In the genomic region with DNA sequence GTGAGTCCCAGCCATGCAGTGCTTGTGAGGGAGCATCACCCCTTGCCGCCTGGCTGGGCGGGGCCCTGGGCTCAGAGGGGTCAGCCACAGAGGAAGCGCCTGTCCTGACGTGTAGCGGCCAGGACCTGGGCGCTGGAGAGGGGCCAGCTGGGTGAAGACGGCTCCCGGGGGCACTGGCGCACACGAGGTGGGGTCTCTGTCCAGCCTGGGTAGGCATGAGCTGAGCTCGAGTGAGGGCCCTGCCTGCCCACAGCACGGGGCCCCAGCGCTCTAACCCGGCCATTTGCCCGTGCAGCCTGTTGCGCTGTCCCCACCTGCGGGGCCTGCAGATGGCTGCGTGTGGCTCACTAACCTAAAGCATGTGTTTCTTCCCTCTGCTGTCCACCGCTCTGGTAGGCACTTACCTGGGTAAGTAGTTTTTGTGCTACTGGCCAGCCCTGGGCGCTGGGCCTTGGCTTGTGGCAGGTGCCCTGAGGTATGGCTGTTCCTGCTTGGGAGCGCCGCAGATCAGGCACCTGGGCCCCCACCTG, we compare ENCODE assay signal across 27 cellular contexts. TPM values are rescaled to one million over a fixed set of nuclear protein-coding genes. Genes with fewer than 3 reads are reported as not detected.
A peak's percentile ranks its signal among the peaks of the same experiment; 100 is the strongest.
DNase-seq lines count a peak whose midpoint lies in the region; ATAC-seq, FAIRE-seq and TF ChIP-seq lines count a peak whose summit lies in the region.
"Had no signal": no experiment of that assay in that cellular context is flagged by ENCODE, and none has a peak within 500 bp of the region (broad histone marks: within the 10 kb centered on the region; RNA-seq: fewer than 3 reads in every experiment).

No MANE protein-coding gene starts in this region.

- ATAC-seq in HepG2 = no peak
- ATAC-seq in right lobe of liver = no peak
- ATAC-seq in GM18870 (IDR thresholded peaks at IDR 0.05; ENCODE audit: unreplicated experiment) = no peak
- ATAC-seq: activated CD8-positive, alpha-beta T cell treated with anti-CD3 and anti-CD28 coated beads for 36 hours; activated naive CD4-positive, alpha-beta T cell treated with anti-CD3 and anti-CD28 coated beads, Interleukin-2, amount 50 U/mL, for 72 hours; stimulated activated naive CD8-positive, alpha-beta T cell treated with anti-CD3 and anti-CD28 coated beads, Interleukin-15, Interleukin-2, amounts not matched to agents 100 U/mL and 50 U/mL, for 24 hours had no signal

- H3K36me3 ChIP-seq in HepG2 (replicated peaks in 1 of 2; ENCODE audit: control insufficient read depth in 1 of 2, insufficient read depth in 2 of 2, low read length in 2 of 2) = peaks cover 12 to 26% of the 10 kb centered on the region in 2 experiments; a peak in 4 of 5 replicates
- peaks cover 0 to 24% (median 2%) of the 10 kb centered on the region in 4 donors for H3K36me3 ChIP-seq in right lobe of liver
- peaks cover 0 to 15% of the 10 kb centered on the region in 2 donors for H3K36me3 ChIP-seq in prostate gland
- no peaks in the 10 kb centered on the region for H3K36me3 ChIP-seq in CD8-positive, alpha-beta memory T cell (ENCODE audit: insufficient read depth, low read length)
- H3K36me3 ChIP-seq: neural progenitor cell had no signal

- H3K27ac ChIP-seq in HepG2 (ENCODE audit: extremely low read length, insufficient read depth, low read length) = no peak overlapping the region
- peak overlapping the region in 1 of 3 donors; percentile 55 for H3K27ac ChIP-seq in right lobe of liver
- peak overlapping the region; percentile 51 to 71 for H3K27ac ChIP-seq in prostate gland
- no peak overlapping the region for H3K27ac ChIP-seq in CD8-positive, alpha-beta memory T cell (ENCODE audit: low read depth, low read length)
- H3K27ac ChIP-seq: neural progenitor cell, SJSA1, transverse colon had no signal

- H3K9ac ChIP-seq in HepG2 (ENCODE audit: insufficient read depth, low read depth, low read length) = no peak overlapping the region
- H3K9ac ChIP-seq: neural progenitor cell had no signal

- no TSS peak for BruUV-seq in HepG2 (replicated peaks; lab: Mats Ljungman, UMichigan)

- H3K27me3 Mint-ChIP-seq in CD8-positive, alpha-beta memory T cell = no peaks in the 10 kb centered on the region
- H3K27me3 Mint-ChIP-seq: activated CD8-positive, alpha-beta T cell treated with anti-CD3 and anti-CD28 coated beads for 36 hours had no signal

- H3K4me1 ChIP-seq in HepG2 (ENCODE audit: insufficient read depth, low read length) (0 out of 2 replicates have a peak, but pooled peaks cover 5% of the 10 kb centered on the region), right lobe of liver (peaks cover 0 to 22% (median 3%) of the 10 kb centered on the region in 4 donors), prostate gland (replicated peaks) (peaks cover 37% of the 10 kb centered on the region)
- H3K4me1 ChIP-seq in CD8-positive, alpha-beta memory T cell (ENCODE audit: insufficient read depth, low read length) = no peaks in the 10 kb centered on the region

- H3K9me3 ChIP-seq in HepG2 (ENCODE audit: low read length) (no peaks in the 10 kb centered on the region), right lobe of liver (no peaks in the 10 kb centered on the region), prostate gland (no peaks in the 10 kb centered on the region)
- H3K9me3 ChIP-seq in CD8-positive, alpha-beta memory T cell (ENCODE audit: low read length) = no peaks in the 10 kb centered on the region
- H3K9me3 ChIP-seq: SJSA1, transverse colon had no signal

- in situ Hi-C loops in HepG2 (cut with HindIII; ENCODE audit: extremely low pct_ligation_motif_present, low pct_unique_long_range_greater_than_20kb) = no loop called here

- H3K27me3 ChIP-seq in HepG2 (ENCODE audit: control insufficient read depth in 1 of 2, insufficient read depth in 2 of 2, low read length in 2 of 2) = no peaks in the 10 kb centered on the region
- no peaks in the 10 kb centered on the region for H3K27me3 ChIP-seq in right lobe of liver
- no peaks in the 10 kb centered on the region for H3K27me3 ChIP-seq in prostate gland (replicated peaks; ENCODE audit: insufficient read depth)
- no peaks in the 10 kb centered on the region for H3K27me3 ChIP-seq in CD8-positive, alpha-beta memory T cell (ENCODE audit: insufficient read depth, low read length, poor library complexity, severe bottlenecking)
- H3K27me3 ChIP-seq: neural progenitor cell, SJSA1, transverse colon had no signal

- no peak overlapping the region for H3K4me2 ChIP-seq in HepG2 (ENCODE audit: low read depth, low read length)
- H3K4me2 ChIP-seq: neural progenitor cell had no signal

- CTCF ChIA-PET in HepG2 (lab: Yijun Ruan, JAX; ENCODE audit: low intra/inter-chr PET ratio, low total read pairs) = no interaction called here
- CTCF ChIA-PET in CD8-positive, alpha-beta memory T cell (lab: Charles Lee) = interaction anchor here (1.2 to 1.8 kb wide), 4 partner anchors 13 to 60 kb away, joined by 3 to 8 read pairs (median 4); no protein-coding TSS in a partner anchor

- no peaks in the 10 kb centered on the region for H3K9me3 Mint-ChIP-seq in CD8-positive, alpha-beta memory T cell
- H3K9me3 Mint-ChIP-seq: activated CD8-positive, alpha-beta T cell treated with anti-CD3 and anti-CD28 coated beads for 36 hours; activated naive CD4-positive, alpha-beta T cell treated with anti-CD3 and anti-CD28 coated beads, Interleukin-2, amount 50 U/mL, for 72 hours; neural progenitor cell; T-helper 1 cell treated with Interleukin-12 subunit alpha and Interleukin-12 subunit beta and Interleukin-4 antibody, amounts not matched to agents 30 μg/mL and 1 μg/mL, for 36 hours had no signal

- intact Hi-C loops in HepG2 (cut with micrococcal nuclease; ENCODE audit: unreplicated experiment) = no loop called here
- intact Hi-C loops in right lobe of liver (cut with DNase I) = no loop called here
- intact Hi-C loops in prostate gland (cut with DNase I) = no loop called here

- WGBS in HepG2 (ENCODE audit: low lambda C conversion rate) = 100% methylated on average over 3 of the region's 22 CpGs
- WGBS in right lobe of liver (ENCODE audit: insufficient coverage, low coverage, low lambda C conversion rate, missing lambda C conversion rate) = 100% methylated on average over 2 of the region's 22 CpGs
- 65% methylated on average over 14 of the region's 22 CpGs for WGBS in prostate gland

- no peak overlapping the region for H3K27ac Mint-ChIP-seq in CD8-positive, alpha-beta memory T cell
- H3K27ac Mint-ChIP-seq: activated CD8-positive, alpha-beta T cell treated with anti-CD3 and anti-CD28 coated beads for 36 hours; activated naive CD4-positive, alpha-beta T cell treated with anti-CD3 and anti-CD28 coated beads, Interleukin-2, amount 50 U/mL, for 72 hours; neural progenitor cell; T-helper 1 cell treated with Interleukin-12 subunit alpha and Interleukin-12 subunit beta and Interleukin-4 antibody, amounts not matched to agents 30 μg/mL and 1 μg/mL, for 36 hours had no signal

- no peak overlapping the region for H3K4me3 Mint-ChIP-seq in CD8-positive, alpha-beta memory T cell
- H3K4me3 Mint-ChIP-seq: activated CD8-positive, alpha-beta T cell treated with anti-CD3 and anti-CD28 coated beads for 36 hours; neural progenitor cell; T-helper 1 cell treated with Interleukin-12 subunit alpha and Interleukin-12 subunit beta and Interleukin-4 antibody, amounts not matched to agents 30 μg/mL and 1 μg/mL, for 36 hours had no signal

- TF ChIP-seq EP300 in HepG2 (IDR thresholded peaks at IDR 0.05; ENCODE audit: low read depth in 2 of 2, low read length in 2 of 2) (no peak), HepG2 (CRISPR knock-in tag; IDR thresholded peaks at IDR 0.05; ENCODE audit: borderline replicate concordance) (no peak)

- no peaks in the 10 kb centered on the region for H3K79me2 ChIP-seq in HepG2 (ENCODE audit: insufficient read depth, low read length)

- no peaks in the 10 kb centered on the region for H4K20me1 ChIP-seq in HepG2 (ENCODE audit: insufficient read depth, low read length)

- H3K4me1 Mint-ChIP-seq in CD8-positive, alpha-beta memory T cell = no peaks in the 10 kb centered on the region

- DNase-seq in HepG2 (ENCODE audit: low spot score) = no peak
- no peak for DNase-seq in right lobe of liver
- peak; percentile 88 for DNase-seq in cerebellum (ENCODE audit: low spot score)
- DNase-seq in prostate gland (ENCODE audit: low spot score) = no peak
- DNase-seq in CD8-positive, alpha-beta memory T cell = no peak
- DNase-seq in NK-92 treated with Interleukin-12 subunit alpha and Interleukin-12 subunit beta, amount 100 ng/mL, for 24 hours (lab: John Stamatoyannopoulos, UW) = no peak
- no peak for DNase-seq in germinal center (ENCODE audit: low spot score)
- DNase-seq: ACHN; activated CD4-positive, CD25-positive, alpha-beta regulatory T cell treated with anti-CD3 and anti-CD28 coated beads, Interleukin-2, amount 50 U/mL, for 72 hours; activated CD8-positive, alpha-beta T cell treated with anti-CD3 and anti-CD28 coated beads for 36 hours; DND-41; H7; kidney glomerular epithelial cell; mesenchymal stem cell; NCI-H1092; NCI-H1930; NCI-H526 treated with DMSO at 0.1 percent for 48 hours; posterior cingulate gyrus; stimulated activated naive CD8-positive, alpha-beta T cell treated with anti-CD3 and anti-CD28 coated beads, Interleukin-15, Interleukin-2, amounts not matched to agents 100 U/mL and 50 U/mL, for 24 hours; transverse colon had no signal

- TF ChIP-seq POLR2A in HepG2 (IDR thresholded peaks at IDR 0.05; ENCODE audit: insufficient read depth in 1 of 2, low read depth in 2 of 2, low read length in 2 of 2) (no peak), right lobe of liver (IDR thresholded peaks at IDR 0.05) (no peak), prostate gland (IDR thresholded peaks at IDR 0.05) (no peak)

- H3K36me3 Mint-ChIP-seq in CD8-positive, alpha-beta memory T cell = peaks cover 0 to 26% (median 0%) of the 10 kb centered on the region in 3 donors

- FAIRE-seq in HepG2 (lab: Jason Lieb, UNC) = no peak
- FAIRE-seq: GM18507, RCC 7860 had no signal

- POLR2A ChIA-PET in HepG2 (lab: Yijun Ruan, JAX) = no interaction called here
- POLR2A ChIA-PET in CD8-positive, alpha-beta memory T cell (lab: Charles Lee) = no interaction called here

- H3K4me3 ChIP-seq in HepG2 (replicated peaks in 1 of 3; ENCODE audit: insufficient read depth in 1 of 3, low read depth in 2 of 3, low read length in 3 of 3) (no peak overlapping the region), right lobe of liver (no peak overlapping the region), prostate gland (no peak overlapping the region)
- no peak overlapping the region for H3K4me3 ChIP-seq in CD8-positive, alpha-beta memory T cell (ENCODE audit: low read length)
- H3K4me3 ChIP-seq: neural progenitor cell, SJSA1, transverse colon had no signal

- TF ChIP-seq CTCF in HepG2 (CRISPR knock-in tag; IDR thresholded peaks at IDR 0.05) (no peak), right lobe of liver (IDR thresholded peaks at IDR 0.05) (no peak), prostate gland (IDR thresholded peaks at IDR 0.05) (no peak)

- H2AFZ ChIP-seq in HepG2 (ENCODE audit: low read length) = no peak overlapping the region
- H2AFZ ChIP-seq: neural progenitor cell had no signal

- no peak for TF ChIP-seq RAD21 in HepG2 (CRISPR knock-in tag; IDR thresholded peaks at IDR 0.05)

RNA-seq across cellular contexts. Expression of a gene that starts 6.6 kb away (rescaled TPM):
- total RNA-seq in HepG2 (2016; rRNA removed; fragmentation: Illumina TruSeq; extraction: Trizol) (32.1 and 37.9 TPM in 2 replicates), right lobe of liver (10 to 100 TPM; 11.2 to 50.0 (median 27.5) TPM), cerebellum (49.7 TPM), prostate gland (100 to 1,000 TPM in 1 of 2 donors, 10 to 100 TPM in 1; 86.7 to 134 TPM)
- total RNA-seq in HepG2 (2016; cell fraction: cytosol; rRNA removed; fragmentation: Illumina TruSeq; extraction: Trizol; ENCODE audit: low read depth) = 22.2 and 30.3 TPM in 2 replicates
- total RNA-seq in HepG2 (2016; cell fraction: insoluble cytoplasmic fraction; rRNA removed; fragmentation: Illumina TruSeq; extraction: Trizol) = 29.1 and 37.9 TPM in 2 replicates
- total RNA-seq in HepG2 (2016; cell fraction: membrane; rRNA removed; fragmentation: Illumina TruSeq; extraction: Trizol) = 30.8 and 36.2 TPM in 2 replicates
- 14.7 and 15.4 TPM in 2 replicates for total RNA-seq in HepG2 (2016; cell fraction: nucleus; rRNA removed; fragmentation: Illumina TruSeq; extraction: Trizol)
- 18.0 and 31.6 TPM in 2 replicates for polyA plus RNA-seq in HepG2 (2011; rRNA removed)
- polyA plus RNA-seq in HepG2 (2011; cell fraction: cytosol; rRNA removed) = 18.1 and 57.4 TPM in 2 replicates
- polyA plus RNA-seq in HepG2 (2011; cell fraction: nucleus; rRNA removed) = 37.9 and 74.0 TPM in 2 replicates
- 3.6 and 7.4 TPM in 2 replicates for polyA plus RNA-seq in HepG2 (2012)
- 34.0 and 41.4 TPM in 2 replicates for polyA plus RNA-seq in HepG2 (2016; cell fraction: cytosol; fragmentation: Illumina TruSeq; extraction: Trizol; ENCODE audit: low read depth)
- polyA plus RNA-seq in HepG2 (2016; cell fraction: insoluble cytoplasmic fraction; fragmentation: Illumina TruSeq; extraction: Trizol; ENCODE audit: low read depth) = 44.2 and 51.5 TPM in 2 replicates
- polyA plus RNA-seq in HepG2 (2016; cell fraction: membrane; fragmentation: Illumina TruSeq; extraction: Trizol; ENCODE audit: low read depth) = 41.2 and 43.7 TPM in 2 replicates
- 39.7 and 41.0 TPM in 2 replicates for polyA plus RNA-seq in HepG2 (2016; cell fraction: nucleus; fragmentation: Illumina TruSeq; extraction: Trizol; ENCODE audit: insufficient read depth, low read depth)
- 21.4 and 23.6 TPM in 2 replicates for polyA minus RNA-seq in HepG2 (2011; rRNA and poly(A)+ RNA removed; ENCODE audit: low replicate concordance)
- polyA minus RNA-seq in HepG2 (2011; cell fraction: cytosol; rRNA and poly(A)+ RNA removed) = 8.4 and 15.7 TPM in 2 replicates
- 2.2 and 7.5 TPM in 2 replicates for polyA minus RNA-seq in HepG2 (2011; cell fraction: nucleus; rRNA and poly(A)+ RNA removed)
- total RNA-seq in CD8-positive, alpha-beta memory T cell = 1 to 10 TPM; 2.7 to 4.5 TPM
- 31.5 TPM for polyA plus RNA-seq in CD8-positive, alpha-beta memory T cell

RNA-seq across cellular contexts. Expression of a gene that starts 18.7 kb away (rescaled TPM):
- total RNA-seq in HepG2 (2016; rRNA removed; fragmentation: Illumina TruSeq; extraction: Trizol) = 53.9 and 59.7 TPM in 2 replicates
- 18.2 and 27.4 TPM in 2 replicates for total RNA-seq in HepG2 (2016; cell fraction: cytosol; rRNA removed; fragmentation: Illumina TruSeq; extraction: Trizol; ENCODE audit: low read depth)
- 53.1 and 55.2 TPM in 2 replicates for total RNA-seq in HepG2 (2016; cell fraction: insoluble cytoplasmic fraction; rRNA removed; fragmentation: Illumina TruSeq; extraction: Trizol)
- total RNA-seq in HepG2 (2016; cell fraction: membrane; rRNA removed; fragmentation: Illumina TruSeq; extraction: Trizol) = 23.1 and 27.8 TPM in 2 replicates
- 25.3 and 26.5 TPM in 2 replicates for total RNA-seq in HepG2 (2016; cell fraction: nucleus; rRNA removed; fragmentation: Illumina TruSeq; extraction: Trizol)
- 59.5 and 62.2 TPM in 2 replicates for polyA plus RNA-seq in HepG2 (2011; rRNA removed)
- 27.8 and 82.6 TPM in 2 replicates for polyA plus RNA-seq in HepG2 (2011; cell fraction: cytosol; rRNA removed)
- polyA plus RNA-seq in HepG2 (2011; cell fraction: nucleus; rRNA removed) = 47.3 and 55.5 TPM in 2 replicates
- 46.4 and 49.2 TPM in 2 replicates for polyA plus RNA-seq in HepG2 (2012)
- polyA plus RNA-seq in HepG2 (2016; cell fraction: cytosol; fragmentation: Illumina TruSeq; extraction: Trizol; ENCODE audit: low read depth) = 85.4 and 115 TPM in 2 replicates
- 142 and 159 TPM in 2 replicates for polyA plus RNA-seq in HepG2 (2016; cell fraction: insoluble cytoplasmic fraction; fragmentation: Illumina TruSeq; extraction: Trizol; ENCODE audit: low read depth)
- 67.3 and 82.2 TPM in 2 replicates for polyA plus RNA-seq in HepG2 (2016; cell fraction: membrane; fragmentation: Illumina TruSeq; extraction: Trizol; ENCODE audit: low read depth)
- 136 and 137 TPM in 2 replicates for polyA plus RNA-seq in HepG2 (2016; cell fraction: nucleus; fragmentation: Illumina TruSeq; extraction: Trizol; ENCODE audit: insufficient read depth, low read depth)
- polyA minus RNA-seq in HepG2 (2011; rRNA and poly(A)+ RNA removed; ENCODE audit: low replicate concordance) = 24.8 and 136 TPM in 2 replicates
- 20.6 and 28.4 TPM in 2 replicates for polyA minus RNA-seq in HepG2 (2011; cell fraction: cytosol; rRNA and poly(A)+ RNA removed)
- polyA minus RNA-seq in HepG2 (2011; cell fraction: nucleus; rRNA and poly(A)+ RNA removed) = 4.7 and 11.8 TPM in 2 replicates
- total RNA-seq in right lobe of liver = 1 to 10 TPM in 5 of 6 experiments, under 1 TPM in 1; 0.79 to 5.4 (median 2.7) TPM
- 0.73 TPM for total RNA-seq in cerebellum
- 10 to 100 TPM in 1 of 2 donors, 1 to 10 TPM in 1; 4.2 to 22.0 TPM for total RNA-seq in prostate gland
- 100 to 1,000 TPM; 463 to 468 TPM for total RNA-seq in CD8-positive, alpha-beta memory T cell
- 1,031 TPM for polyA plus RNA-seq in CD8-positive, alpha-beta memory T cell

RNA-seq across cellular contexts. Expression of a gene that starts 23.0 kb away (rescaled TPM):
- total RNA-seq in HepG2 (2016; rRNA removed; fragmentation: Illumina TruSeq; extraction: Trizol) (20.7 and 27.4 TPM in 2 replicates), right lobe of liver (1 to 10 TPM; 2.2 to 8.1 (median 3.9) TPM), cerebellum (6.8 TPM), prostate gland (1 to 10 TPM; 7.5 to 8.9 TPM)
- total RNA-seq in HepG2 (2016; cell fraction: cytosol; rRNA removed; fragmentation: Illumina TruSeq; extraction: Trizol; ENCODE audit: low read depth) = 9.2 and 10.3 TPM in 2 replicates
- 21.2 and 28.4 TPM in 2 replicates for total RNA-seq in HepG2 (2016; cell fraction: insoluble cytoplasmic fraction; rRNA removed; fragmentation: Illumina TruSeq; extraction: Trizol)
- 12.9 and 13.8 TPM in 2 replicates for total RNA-seq in HepG2 (2016; cell fraction: membrane; rRNA removed; fragmentation: Illumina TruSeq; extraction: Trizol)
- total RNA-seq in HepG2 (2016; cell fraction: nucleus; rRNA removed; fragmentation: Illumina TruSeq; extraction: Trizol) = 15.9 and 16.8 TPM in 2 replicates
- polyA plus RNA-seq in HepG2 (2011; rRNA removed) = 5.7 and 7.3 TPM in 2 replicates
- 4.1 and 10.9 TPM in 2 replicates for polyA plus RNA-seq in HepG2 (2011; cell fraction: cytosol; rRNA removed)
- 20.8 and 27.4 TPM in 2 replicates for polyA plus RNA-seq in HepG2 (2011; cell fraction: nucleus; rRNA removed)
- 4.5 and 5.0 TPM in 2 replicates for polyA plus RNA-seq in HepG2 (2012)
- 5.8 and 6.5 TPM in 2 replicates for polyA plus RNA-seq in HepG2 (2016; cell fraction: cytosol; fragmentation: Illumina TruSeq; extraction: Trizol; ENCODE audit: low read depth)
- 20.9 and 21.6 TPM in 2 replicates for polyA plus RNA-seq in HepG2 (2016; cell fraction: insoluble cytoplasmic fraction; fragmentation: Illumina TruSeq; extraction: Trizol; ENCODE audit: low read depth)
- polyA plus RNA-seq in HepG2 (2016; cell fraction: membrane; fragmentation: Illumina TruSeq; extraction: Trizol; ENCODE audit: low read depth) = 9.6 and 10.0 TPM in 2 replicates
- 36.1 and 37.5 TPM in 2 replicates for polyA plus RNA-seq in HepG2 (2016; cell fraction: nucleus; fragmentation: Illumina TruSeq; extraction: Trizol; ENCODE audit: insufficient read depth, low read depth)
- polyA minus RNA-seq in HepG2 (2011; rRNA and poly(A)+ RNA removed; ENCODE audit: low replicate concordance) = 12.1 and 23.1 TPM in 2 replicates
- 2.8 and 5.5 TPM in 2 replicates for polyA minus RNA-seq in HepG2 (2011; cell fraction: cytosol; rRNA and poly(A)+ RNA removed)
- polyA minus RNA-seq in HepG2 (2011; cell fraction: nucleus; rRNA and poly(A)+ RNA removed) = 7.3 and 9.0 TPM in 2 replicates
- 10 to 100 TPM; 52.1 to 56.5 TPM for total RNA-seq in CD8-positive, alpha-beta memory T cell
- polyA plus RNA-seq in CD8-positive, alpha-beta memory T cell = 14.7 TPM

RNA-seq across cellular contexts. Expression of a gene that starts 48.4 kb away (rescaled TPM):
- total RNA-seq in HepG2 (2016; rRNA removed; fragmentation: Illumina TruSeq; extraction: Trizol) = 19.1 and 35.2 TPM in 2 replicates
- total RNA-seq in HepG2 (2016; cell fraction: cytosol; rRNA removed; fragmentation: Illumina TruSeq; extraction: Trizol; ENCODE audit: low read depth) = 56.8 and 63.0 TPM in 2 replicates
- total RNA-seq in HepG2 (2016; cell fraction: insoluble cytoplasmic fraction; rRNA removed; fragmentation: Illumina TruSeq; extraction: Trizol) = 14.0 and 38.5 TPM in 2 replicates
- 52.7 and 56.0 TPM in 2 replicates for total RNA-seq in HepG2 (2016; cell fraction: membrane; rRNA removed; fragmentation: Illumina TruSeq; extraction: Trizol)
- 47.2 and 51.4 TPM in 2 replicates for total RNA-seq in HepG2 (2016; cell fraction: nucleus; rRNA removed; fragmentation: Illumina TruSeq; extraction: Trizol)
- 85.7 and 85.8 TPM in 2 replicates for polyA plus RNA-seq in HepG2 (2011; rRNA removed)
- 39.0 and 48.4 TPM in 2 replicates for polyA plus RNA-seq in HepG2 (2011; cell fraction: cytosol; rRNA removed)
- 409 and 581 TPM in 2 replicates for polyA plus RNA-seq in HepG2 (2011; cell fraction: nucleus; rRNA removed)
- polyA plus RNA-seq in HepG2 (2012) = 58.3 and 62.1 TPM in 2 replicates
- polyA plus RNA-seq in HepG2 (2016; cell fraction: cytosol; fragmentation: Illumina TruSeq; extraction: Trizol; ENCODE audit: low read depth) = 51.1 and 53.5 TPM in 2 replicates
- 36.2 and 45.8 TPM in 2 replicates for polyA plus RNA-seq in HepG2 (2016; cell fraction: insoluble cytoplasmic fraction; fragmentation: Illumina TruSeq; extraction: Trizol; ENCODE audit: low read depth)
- polyA plus RNA-seq in HepG2 (2016; cell fraction: membrane; fragmentation: Illumina TruSeq; extraction: Trizol; ENCODE audit: low read depth) = 82.4 and 89.9 TPM in 2 replicates
- 244 and 255 TPM in 2 replicates for polyA plus RNA-seq in HepG2 (2016; cell fraction: nucleus; fragmentation: Illumina TruSeq; extraction: Trizol; ENCODE audit: insufficient read depth, low read depth)
- 53.3 and 73.7 TPM in 2 replicates for polyA minus RNA-seq in HepG2 (2011; rRNA and poly(A)+ RNA removed; ENCODE audit: low replicate concordance)
- polyA minus RNA-seq in HepG2 (2011; cell fraction: cytosol; rRNA and poly(A)+ RNA removed) = 58.3 and 59.6 TPM in 2 replicates
- polyA minus RNA-seq in HepG2 (2011; cell fraction: nucleus; rRNA and poly(A)+ RNA removed) = 88.5 and 90.4 TPM in 2 replicates
- 10 to 100 TPM; 18.6 to 45.1 (median 29.2) TPM for total RNA-seq in right lobe of liver
- total RNA-seq in cerebellum = 58.1 TPM
- total RNA-seq in prostate gland = 100 to 1,000 TPM in 1 of 2 donors, 10 to 100 TPM in 1; 58.9 to 155 TPM
- 100 to 1,000 TPM; 124 to 129 TPM for total RNA-seq in CD8-positive, alpha-beta memory T cell
- polyA plus RNA-seq in CD8-positive, alpha-beta memory T cell = 6.1 TPM

RNA-seq across cellular contexts. Expression of a gene that starts 58.4 kb away (rescaled TPM):
- total RNA-seq in HepG2 (2016; rRNA removed; fragmentation: Illumina TruSeq; extraction: Trizol) (10.8 and 19.0 TPM in 2 replicates), right lobe of liver (1 to 10 TPM in 5 of 6 experiments, under 1 TPM in 1; 0.74 to 3.2 (median 2.2) TPM), cerebellum (12.5 TPM), prostate gland (10 to 100 TPM; 11.1 to 15.7 TPM)
- 11.9 and 15.2 TPM in 2 replicates for total RNA-seq in HepG2 (2016; cell fraction: cytosol; rRNA removed; fragmentation: Illumina TruSeq; extraction: Trizol; ENCODE audit: low read depth)
- total RNA-seq in HepG2 (2016; cell fraction: insoluble cytoplasmic fraction; rRNA removed; fragmentation: Illumina TruSeq; extraction: Trizol) = 12.1 and 17.9 TPM in 2 replicates
- 21.1 and 26.4 TPM in 2 replicates for total RNA-seq in HepG2 (2016; cell fraction: membrane; rRNA removed; fragmentation: Illumina TruSeq; extraction: Trizol)
- 8.8 and 9.1 TPM in 2 replicates for total RNA-seq in HepG2 (2016; cell fraction: nucleus; rRNA removed; fragmentation: Illumina TruSeq; extraction: Trizol)
- polyA plus RNA-seq in HepG2 (2011; rRNA removed) = 6.6 and 10.9 TPM in 2 replicates
- polyA plus RNA-seq in HepG2 (2011; cell fraction: cytosol; rRNA removed) = 11.8 and 25.5 TPM in 2 replicates
- polyA plus RNA-seq in HepG2 (2011; cell fraction: nucleus; rRNA removed) = 16.5 and 16.6 TPM in 2 replicates
- polyA plus RNA-seq in HepG2 (2012) = 4.0 and 4.3 TPM in 2 replicates
- 8.8 and 9.5 TPM in 2 replicates for polyA plus RNA-seq in HepG2 (2016; cell fraction: cytosol; fragmentation: Illumina TruSeq; extraction: Trizol; ENCODE audit: low read depth)
- 8.7 and 9.4 TPM in 2 replicates for polyA plus RNA-seq in HepG2 (2016; cell fraction: insoluble cytoplasmic fraction; fragmentation: Illumina TruSeq; extraction: Trizol; ENCODE audit: low read depth)
- 13.5 TPM in 2 replicates for polyA plus RNA-seq in HepG2 (2016; cell fraction: membrane; fragmentation: Illumina TruSeq; extraction: Trizol; ENCODE audit: low read depth)
- 12.3 and 13.5 TPM in 2 replicates for polyA plus RNA-seq in HepG2 (2016; cell fraction: nucleus; fragmentation: Illumina TruSeq; extraction: Trizol; ENCODE audit: insufficient read depth, low read depth)
- 0.82 and 39.5 TPM in 2 replicates for polyA minus RNA-seq in HepG2 (2011; rRNA and poly(A)+ RNA removed; ENCODE audit: low replicate concordance)
- polyA minus RNA-seq in HepG2 (2011; cell fraction: cytosol; rRNA and poly(A)+ RNA removed) = 12.8 and 13.8 TPM in 2 replicates
- 4.1 and 4.5 TPM in 2 replicates for polyA minus RNA-seq in HepG2 (2011; cell fraction: nucleus; rRNA and poly(A)+ RNA removed)
- total RNA-seq in CD8-positive, alpha-beta memory T cell = 10 to 100 TPM; 14.2 to 17.1 TPM
- 3.8 TPM for polyA plus RNA-seq in CD8-positive, alpha-beta memory T cell

Comparison
In these comparisons a context has a peak if more than half of its experiments do, and no peak if none do; other contexts are left out.
1. H3K27ac ChIP-seq: peak in prostate gland (2 of 2); none in HepG2 (single experiment) and CD8-positive, alpha-beta memory T cell (single experiment).